Comparison of ENCODE assay signal across 21 cellular contexts in genomic region chr1:16456151-16456550, GRCh38. TPM values are rescaled to one million over a fixed set of nuclear protein-coding genes. Genes with fewer than 3 reads are reported as not detected.
"Had no signal": no experiment of that assay in that cellular context is flagged by ENCODE, and none has a peak within 500 bp of the region (broad histone marks: within the 10 kb centered on the region; RNA-seq: fewer than 3 reads in every experiment).

No MANE protein-coding gene starts in this region.

RNA-seq across cellular contexts. Expression of gene SPATA21, which starts 18.9 kb away (rescaled TPM):
- total RNA-seq: heart right ventricle; kidney epithelial cell; left ventricle myocardium inferior; lower leg skin; lung; mesenteric fat pad; mucosa of gallbladder; naive thymus-derived CD8-positive, alpha-beta T cell; occipital lobe; osteocyte; prostate gland; right cardiac atrium; stomach; thyroid gland; transverse colon; upper lobe of left lung; urinary bladder; vagina had no signal
- polyA plus RNA-seq: naive thymus-derived CD8-positive, alpha-beta T cell had no signal

RNA-seq across cellular contexts. Expression of gene RNU1-1, which starts 57.9 kb away (rescaled TPM):
- polyA plus RNA-seq: heart right ventricle, hepatocyte, lung, right cardiac atrium, small intestine, spleen, stomach, urinary bladder had no signal
